ENCODE assay signal across 8 cellular contexts in the genomic region with DNA sequence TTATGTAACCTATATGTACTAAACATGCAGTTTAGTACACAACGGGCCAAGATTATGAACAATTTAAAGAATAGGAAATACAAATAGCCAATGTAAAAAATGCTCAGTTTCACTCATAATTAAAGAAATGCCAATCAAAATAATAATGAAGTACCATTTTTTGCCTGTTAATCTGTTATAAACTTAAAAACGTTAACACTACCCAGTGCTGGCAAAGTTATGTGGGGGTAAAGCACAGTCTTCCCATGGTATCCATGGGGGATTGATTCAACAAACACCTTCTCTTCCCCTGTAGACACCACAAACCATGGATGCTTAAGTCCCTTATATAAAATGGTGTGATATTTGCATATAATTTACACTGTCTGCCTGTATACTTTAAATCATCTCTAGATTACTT.
"Had no signal": no experiment of that assay in that cellular context is flagged by ENCODE, and none has a peak within 500 bp of the region (broad histone marks: within the 10 kb centered on the region; RNA-seq: fewer than 3 reads in every experiment).

No MANE protein-coding gene starts in this region.

- H3K4me3 ChIP-seq: K562 had no signal

- FAIRE-seq: HepG2, HTR-8/SVneo, K562 had no signal

- DNase-seq: IMR-90, KBM-7, KG1 had no signal

- H3K27ac ChIP-seq: HL-60, KMS-11 had no signal
